Comparison of ENCODE assay signal across 18 cellular contexts in the genomic region with DNA sequence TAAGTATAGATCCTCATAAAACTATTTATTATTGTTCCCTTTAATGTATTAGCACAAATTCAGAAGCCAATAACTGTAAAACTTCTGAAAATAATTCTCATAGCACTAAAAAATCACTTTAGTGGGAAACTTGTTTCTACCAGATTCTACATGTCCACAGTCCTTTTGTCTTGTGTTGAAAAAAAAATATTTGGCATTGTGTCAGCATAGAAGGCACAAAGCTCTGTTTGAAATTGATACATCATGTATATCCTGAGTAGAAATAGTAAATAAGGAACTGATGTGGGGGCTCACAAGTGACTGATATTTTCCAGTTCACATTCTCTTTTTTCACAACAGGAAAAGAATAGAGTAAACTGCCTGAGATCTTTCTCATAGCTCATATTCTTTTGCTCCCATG.
DNase-seq lines count a peak whose midpoint lies in the region; ATAC-seq, FAIRE-seq and TF ChIP-seq lines count a peak whose summit lies in the region.
"Had no signal": no experiment of that assay in that cellular context is flagged by ENCODE, and none has a peak within 500 bp of the region (broad histone marks: within the 10 kb centered on the region; RNA-seq: fewer than 3 reads in every experiment).

No MANE protein-coding gene starts in this region.

- RAD21 ChIA-PET in GM12878 (lab: Charles Lee; ENCODE audit: unreplicated experiment) = no interaction called here

- CTCF ChIA-PET in GM12878 (lab: Yijun Ruan, JAX) (interaction anchor here (0.9 to 1.0 kb wide), 2 partner anchors 12 to 31 kb away, joined by 3 read pairs; no protein-coding TSS in a partner anchor), SK-N-SH (lab: Yijun Ruan, JAX) (interaction anchor here (1.1 to 1.2 kb wide), 3 partner anchors 8 to 309 kb away, joined by 3 to 4 read pairs (median 3); no protein-coding TSS in a partner anchor)

- in situ Hi-C loops in GM12878 (cut with MboI) = no loop called here

- H3K4me1 ChIP-seq in GM12878 (ENCODE audit: control insufficient read depth, insufficient read depth, low read length) = no peaks in the 10 kb centered on the region
- no peaks in the 10 kb centered on the region for H3K4me1 ChIP-seq in SK-N-SH (ENCODE audit: control insufficient read depth in 1 of 2, insufficient read depth in 2 of 2, low read depth in 1 of 2, low read length in 1 of 2)
- H3K4me1 ChIP-seq: A549, BE2C, HAP-1 had no signal

- no peaks in the 10 kb centered on the region for H3K9me2 ChIP-seq in SK-N-SH

- H2AFZ ChIP-seq in GM12878 (ENCODE audit: control insufficient read depth, low read depth, low read length) (no peak overlapping the region), SK-N-SH (ENCODE audit: low read depth) (no peak overlapping the region)

- no peak for TF ChIP-seq EP300 in GM12878 (IDR thresholded peaks at IDR 0.05; ENCODE audit: borderline replicate concordance in 1 of 2, control insufficient read depth in 1 of 2, low read depth in 2 of 2, low read length in 2 of 2)
- no peak for TF ChIP-seq EP300 in SK-N-SH (IDR thresholded peaks at IDR 0.05; ENCODE audit: borderline replicate concordance in 1 of 2, low read depth in 1 of 2, low read length in 1 of 2)

- no peaks in the 10 kb centered on the region for H3F3A ChIP-seq in SK-N-SH (replicated peaks; ENCODE audit: insufficient read depth)

- POLR2A ChIA-PET in GM12878 (lab: Charles Lee) = interaction anchor here (0.7 kb wide), 1 partner anchor 9 kb away, joined by 3 read pairs; no protein-coding TSS in a partner anchor
- POLR2A ChIA-PET in SK-N-SH (lab: Yijun Ruan, JAX) = no interaction called here

- SMC1A ChIA-PET in GM12878 (lab: Charles Lee; ENCODE audit: uncharacterized antibody, unreplicated experiment) = interaction anchor here (0.6 to 1.0 kb wide), 2 partner anchors 10 to 1037 kb away, joined by 3 read pairs; no protein-coding TSS in a partner anchor

- no peak for TF ChIP-seq CTCF in GM12878 (IDR thresholded peaks at IDR 0.05 in 2 of 3, conservative IDR thresholded peaks at IDR 0.05 in 1 of 3; ENCODE audit: control insufficient read depth in 2 of 3, extremely low read depth in 1 of 3, insufficient read depth in 1 of 3, low read depth in 3 of 3, low read length in 3 of 3)
- no peak for TF ChIP-seq CTCF in SK-N-SH (IDR thresholded peaks at IDR 0.05)

- ATAC-seq in HG02884 (IDR thresholded peaks at IDR 0.05; ENCODE audit: unreplicated experiment) (peak; percentile 29), GM12878 (no peak), HG03095 (IDR thresholded peaks at IDR 0.05; ENCODE audit: unreplicated experiment) (no peak)
- ATAC-seq: A549 had no signal

- H3K4me2 ChIP-seq in GM12878 (ENCODE audit: control insufficient read depth, insufficient read depth) (no peak overlapping the region), SK-N-SH (no peak overlapping the region)
- H3K4me2 ChIP-seq: A549 had no signal

- DNase-seq in DMS53 treated with DMSO at 0.1 percent for 48 hours (lab: John Stamatoyannopoulos, UW; ENCODE audit: unreplicated experiment) = peak; percentile 26
- DNase-seq in GM12878 (ENCODE audit: low read depth, low spot score) = no peak
- DNase-seq in pons (ENCODE audit: low spot score) = peak; percentile 58
- DNase-seq in T-helper 2 cell treated with Interferon-gamma antibody and Interleukin-4, amounts not matched to agents 5 μg/mL and 100 μg/mL, for 36 hours (ENCODE audit: low spot score) = no peak
- DNase-seq in SK-N-SH = no peak
- DNase-seq: BE2C; CD4-positive, alpha-beta memory T cell; DMS153; GF-D8; GOT3; KG1 had no signal

- no peak overlapping the region for H3K4me3 Mint-ChIP-seq in T-helper 2 cell treated with Interferon-gamma antibody and Interleukin-4, amounts not matched to agents 5 μg/mL and 100 μg/mL, for 36 hours
- H3K4me3 Mint-ChIP-seq: CD4-positive, alpha-beta memory T cell; IgD-negative memory B cell had no signal

- no peaks in the 10 kb centered on the region for H3K9me3 Mint-ChIP-seq in T-helper 2 cell treated with Interferon-gamma antibody and Interleukin-4, amounts not matched to agents 5 μg/mL and 100 μg/mL, for 36 hours

- no peak overlapping the region for H3K27ac ChIP-seq in GM12878 (ENCODE audit: control insufficient read depth, insufficient read depth)
- H3K27ac ChIP-seq in SK-N-SH (ENCODE audit: low read depth in 2 of 2, low read length in 1 of 2) = no peak overlapping the region
- H3K27ac ChIP-seq: A549, C4-2B had no signal

- H3K36me3 Mint-ChIP-seq in T-helper 2 cell treated with Interferon-gamma antibody and Interleukin-4, amounts not matched to agents 5 μg/mL and 100 μg/mL, for 36 hours (ENCODE audit: low read depth) = no peaks in the 10 kb centered on the region
- H3K36me3 Mint-ChIP-seq: CD4-positive, alpha-beta memory T cell; IgD-negative memory B cell had no signal

- H3K79me2 ChIP-seq in GM12878 (ENCODE audit: control insufficient read depth, insufficient read depth, low read length) = no peaks in the 10 kb centered on the region
- no peaks in the 10 kb centered on the region for H3K79me2 ChIP-seq in SK-N-SH (ENCODE audit: insufficient read depth)

- TF ChIP-seq POLR2A in GM12878 (IDR thresholded peaks at IDR 0.05; ENCODE audit: low read depth, low read length) = no peak

- FAIRE-seq in GM12878 (lab: Jason Lieb, UNC) = no peak
- FAIRE-seq: A549, D721Med had no signal

- no peak overlapping the region for H3K27ac Mint-ChIP-seq in T-helper 2 cell treated with Interferon-gamma antibody and Interleukin-4, amounts not matched to agents 5 μg/mL and 100 μg/mL, for 36 hours
- H3K27ac Mint-ChIP-seq: CD4-positive, alpha-beta memory T cell; IgD-negative memory B cell had no signal

- H3K9me3 ChIP-seq in GM12878 (replicated peaks; ENCODE audit: control insufficient read depth, insufficient read depth, low read length) = no peaks in the 10 kb centered on the region
- no peaks in the 10 kb centered on the region for H3K9me3 ChIP-seq in SK-N-SH
- H3K9me3 ChIP-seq: A549, BE2C, HAP-1 had no signal

- H4K20me1 ChIP-seq in GM12878 (ENCODE audit: control insufficient read depth, insufficient read depth) = no peaks in the 10 kb centered on the region
- no peaks in the 10 kb centered on the region for H4K20me1 ChIP-seq in SK-N-SH (ENCODE audit: insufficient read depth)

- TF ChIP-seq RAD21 in GM12878 (IDR thresholded peaks at IDR 0.05; ENCODE audit: insufficient read depth, low read depth, low read length) (no peak), SK-N-SH (IDR thresholded peaks at IDR 0.05; ENCODE audit: low read length) (no peak)

- no TSS peak for BruUV-seq in GM12878 (replicated peaks; lab: Mats Ljungman, UMichigan)

- H3K36me3 ChIP-seq in GM12878 (ENCODE audit: control insufficient read depth in 2 of 2, insufficient read depth in 2 of 2, low read length in 1 of 2) (no peaks in the 10 kb centered on the region), SK-N-SH (replicated peaks in 1 of 2; ENCODE audit: control insufficient read depth in 1 of 2, insufficient read depth in 2 of 2, low read length in 1 of 2) (no peaks in the 10 kb centered on the region)
- H3K36me3 ChIP-seq: BE2C, HAP-1 had no signal

- H3K27me3 Mint-ChIP-seq in T-helper 2 cell treated with Interferon-gamma antibody and Interleukin-4, amounts not matched to agents 5 μg/mL and 100 μg/mL, for 36 hours (ENCODE audit: low read depth) = no peaks in the 10 kb centered on the region
- H3K27me3 Mint-ChIP-seq: CD4-positive, alpha-beta memory T cell; IgD-negative memory B cell had no signal

- H3K4me3 ChIP-seq in GM12878 (no peak overlapping the region), SK-N-SH (ENCODE audit: low read depth in 2 of 2, low read length in 1 of 2) (no peak overlapping the region)
- H3K4me3 ChIP-seq: A549, HAP-1 had no signal

- no peaks in the 10 kb centered on the region for H3K4me1 Mint-ChIP-seq in T-helper 2 cell treated with Interferon-gamma antibody and Interleukin-4, amounts not matched to agents 5 μg/mL and 100 μg/mL, for 36 hours (ENCODE audit: low read depth)
- H3K4me1 Mint-ChIP-seq: CD4-positive, alpha-beta memory T cell; IgD-negative memory B cell had no signal

- H3K27me3 ChIP-seq in GM12878 (replicated peaks in 1 of 2; ENCODE audit: control insufficient read depth in 2 of 2, insufficient read depth in 2 of 2, low read length in 1 of 2) (no peaks in the 10 kb centered on the region), SK-N-SH (ENCODE audit: insufficient read depth) (no peaks in the 10 kb centered on the region)
- H3K27me3 ChIP-seq: BE2C had no signal

- intact Hi-C loops in GM12878 (cut with micrococcal nuclease; ENCODE audit: unreplicated experiment) = no loop called here

- H3K9ac ChIP-seq in GM12878 (ENCODE audit: control insufficient read depth, insufficient read depth, low read length) (no peak overlapping the region), SK-N-SH (no peak overlapping the region)

TF ChIP-seq in GM12878, 131 proteins besides CTCF, POLR2A, EP300 and RAD21 (continues in another document):
- TF ChIP-seq, protein P1, sequence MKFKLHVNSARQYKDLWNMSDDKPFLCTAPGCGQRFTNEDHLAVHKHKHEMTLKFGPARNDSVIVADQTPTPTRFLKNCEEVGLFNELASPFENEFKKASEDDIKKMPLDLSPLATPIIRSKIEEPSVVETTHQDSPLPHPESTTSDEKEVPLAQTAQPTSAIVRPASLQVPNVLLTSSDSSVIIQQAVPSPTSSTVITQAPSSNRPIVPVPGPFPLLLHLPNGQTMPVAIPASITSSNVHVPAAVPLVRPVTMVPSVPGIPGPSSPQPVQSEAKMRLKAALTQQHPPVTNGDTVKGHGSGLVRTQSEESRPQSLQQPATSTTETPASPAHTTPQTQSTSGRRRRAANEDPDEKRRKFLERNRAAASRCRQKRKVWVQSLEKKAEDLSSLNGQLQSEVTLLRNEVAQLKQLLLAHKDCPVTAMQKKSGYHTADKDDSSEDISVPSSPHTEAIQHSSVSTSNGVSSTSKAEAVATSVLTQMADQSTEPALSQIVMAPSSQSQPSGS (IDR thresholded peaks at IDR 0.05; ENCODE audit: low read length) = peak; percentile 60; the same call in 1 of the 2 replicates
- no peak for TF ChIP-seq FOS (IDR thresholded peaks at IDR 0.05; ENCODE audit: borderline replicate concordance, extremely low read depth, insufficient read length)
- no peak for TF ChIP-seq ESRRA (IDR thresholded peaks at IDR 0.05; ENCODE audit: low read length)

TF ChIP-seq in SK-N-SH, 30 proteins besides CTCF, POLR2A, EP300 and RAD21 (continues in another document):
- TF ChIP-seq, protein P2, sequence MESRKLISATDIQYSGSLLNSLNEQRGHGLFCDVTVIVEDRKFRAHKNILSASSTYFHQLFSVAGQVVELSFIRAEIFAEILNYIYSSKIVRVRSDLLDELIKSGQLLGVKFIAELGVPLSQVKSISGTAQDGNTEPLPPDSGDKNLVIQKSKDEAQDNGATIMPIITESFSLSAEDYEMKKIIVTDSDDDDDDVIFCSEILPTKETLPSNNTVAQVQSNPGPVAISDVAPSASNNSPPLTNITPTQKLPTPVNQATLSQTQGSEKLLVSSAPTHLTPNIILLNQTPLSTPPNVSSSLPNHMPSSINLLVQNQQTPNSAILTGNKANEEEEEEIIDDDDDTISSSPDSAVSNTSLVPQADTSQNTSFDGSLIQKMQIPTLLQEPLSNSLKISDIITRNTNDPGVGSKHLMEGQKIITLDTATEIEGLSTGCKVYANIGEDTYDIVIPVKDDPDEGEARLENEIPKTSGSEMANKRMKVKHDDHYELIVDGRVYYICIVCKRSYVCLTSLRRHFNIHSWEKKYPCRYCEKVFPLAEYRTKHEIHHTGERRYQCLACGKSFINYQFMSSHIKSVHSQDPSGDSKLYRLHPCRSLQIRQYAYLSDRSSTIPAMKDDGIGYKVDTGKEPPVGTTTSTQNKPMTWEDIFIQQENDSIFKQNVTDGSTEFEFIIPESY (IDR thresholded peaks at IDR 0.05; ENCODE audit: borderline replicate concordance, low read depth) = no peak
- TF ChIP-seq RFX5 (IDR thresholded peaks at IDR 0.05; ENCODE audit: low read length) = no peak

Comparison
In these comparisons a context has a peak if more than half of its experiments do, and no peak if none do; other contexts are left out.
1. DNase-seq: peak in DMS53 treated with DMSO at 0.1 percent for 48 hours (single experiment) and pons (single experiment); none in GM12878 (single experiment), T-helper 2 cell treated with Interferon-gamma antibody and Interleukin-4, amounts not matched to agents 5 μg/mL and 100 μg/mL, for 36 hours (single experiment) and SK-N-SH (single experiment).